ENCODE assay signal across 15 cellular contexts in the genomic region with DNA sequence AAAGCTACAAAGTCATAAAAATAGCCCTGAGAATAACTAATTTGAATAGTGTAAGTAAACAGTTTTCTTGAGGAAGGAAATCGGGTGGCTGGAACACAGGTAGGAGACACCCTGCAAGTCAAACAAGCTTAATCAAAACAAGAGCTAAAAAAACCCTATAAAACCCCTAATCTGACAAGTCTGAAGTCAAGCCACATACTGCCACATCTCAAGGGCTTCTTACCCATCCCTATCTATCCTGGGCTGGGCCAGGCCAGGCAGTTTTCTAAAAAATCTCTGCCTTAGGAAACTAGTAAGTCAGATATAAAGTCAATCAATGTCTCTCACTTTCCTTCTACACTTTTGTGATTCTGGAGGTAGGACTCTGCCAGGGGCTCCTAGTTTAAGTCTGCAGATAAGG. TPM values are rescaled to one million over a fixed set of nuclear protein-coding genes. Genes with fewer than 3 reads are reported as not detected.
DNase-seq lines count a peak whose midpoint lies in the region; ATAC-seq and TF ChIP-seq lines count a peak whose summit lies in the region.
"Had no signal": no experiment of that assay in that cellular context is flagged by ENCODE, and none has a peak within 500 bp of the region (broad histone marks: within the 10 kb centered on the region; RNA-seq: fewer than 3 reads in every experiment).

No MANE protein-coding gene starts in this region.

- WGBS in heart left ventricle, 4 donors: 16 to 52% (median 35%) methylated on average over 1 of the region's 1 CpG

- H3K27me3 Mint-ChIP-seq in IgD-negative memory B cell: no peaks in the 10 kb centered on the region
- H3K27me3 Mint-ChIP-seq in activated T-helper 2 cell treated with anti-CD3 and anti-CD28 coated beads, Interferon-gamma antibody, Interleukin-2, Interleukin-4, amounts not matched to agents 10 μg/mL and 5 μg/mL and 100 μg/mL, durations not matched to agents 14 hours and 24 hours and 36 hours (ENCODE audit: low read depth): no peaks in the 10 kb centered on the region

- peaks cover 65 to 76% (median 75%) of the 10 kb centered on the region in 3 donors for H3K4me1 Mint-ChIP-seq in IgD-negative memory B cell
- H3K4me1 Mint-ChIP-seq in activated T-helper 2 cell treated with anti-CD3 and anti-CD28 coated beads, Interferon-gamma antibody, Interleukin-2, Interleukin-4, amounts not matched to agents 10 μg/mL and 5 μg/mL and 100 μg/mL, durations not matched to agents 14 hours and 24 hours and 36 hours (ENCODE audit: low read depth): peaks cover 56% of the 10 kb centered on the region

- H3K4me3 ChIP-seq in heart left ventricle: no peak overlapping the region
- no peak overlapping the region for H3K4me3 ChIP-seq in subcutaneous abdominal adipose tissue (ENCODE audit: low read depth in 1 of 5, low read length in 5 of 5)
- H3K4me3 ChIP-seq in MG63: no peak overlapping the region
- H3K4me3 ChIP-seq: adrenal gland, thyroid gland had no signal

- TF ChIP-seq POLR2A in heart left ventricle (IDR thresholded peaks at IDR 0.05): no peak

- H3K27ac ChIP-seq in heart left ventricle (peak overlapping the region in 7 of 12 donors; percentile 13 to 43 (median 35)), subcutaneous abdominal adipose tissue (ENCODE audit: low read depth, low read length) (peak overlapping the region; percentile 9)
- H3K27ac ChIP-seq: neutrophil had no signal

- H3K27me3 ChIP-seq in heart left ventricle (no peaks in the 10 kb centered on the region), subcutaneous abdominal adipose tissue (ENCODE audit: control insufficient read depth in 5 of 5, insufficient read depth in 4 of 5, low read length in 5 of 5) (no peaks in the 10 kb centered on the region), MG63 (no peaks in the 10 kb centered on the region)
- H3K27me3 ChIP-seq: adrenal gland, neutrophil, thyroid gland had no signal

- peak overlapping the region; percentile 81 to 93 (median 86) for H3K4me3 Mint-ChIP-seq in IgD-negative memory B cell
- H3K4me3 Mint-ChIP-seq in activated T-helper 2 cell treated with anti-CD3 and anti-CD28 coated beads, Interferon-gamma antibody, Interleukin-2, Interleukin-4, amounts not matched to agents 10 μg/mL and 5 μg/mL and 100 μg/mL, durations not matched to agents 14 hours and 24 hours and 36 hours (ENCODE audit: low read depth): no peak overlapping the region

- H3K4me1 ChIP-seq in heart left ventricle (peaks cover 8 to 96% (median 63%) of the 10 kb centered on the region in 12 donors), subcutaneous abdominal adipose tissue (ENCODE audit: control insufficient read depth in 5 of 5, insufficient read depth in 5 of 5, low read length in 5 of 5) (peaks cover 2 to 46% (median 32%) of the 10 kb centered on the region in 5 donors)

- no peak overlapping the region for H3K9ac ChIP-seq in subcutaneous abdominal adipose tissue (ENCODE audit: low read length in 5 of 5)

- peaks cover 2% of the 10 kb centered on the region for H3K36me3 Mint-ChIP-seq in IgD-negative memory B cell
- peaks cover 30% of the 10 kb centered on the region for H3K36me3 Mint-ChIP-seq in activated T-helper 2 cell treated with anti-CD3 and anti-CD28 coated beads, Interferon-gamma antibody, Interleukin-2, Interleukin-4, amounts not matched to agents 10 μg/mL and 5 μg/mL and 100 μg/mL, durations not matched to agents 14 hours and 24 hours and 36 hours (ENCODE audit: low read depth)

- no peaks in the 10 kb centered on the region for H3K9me3 Mint-ChIP-seq in IgD-negative memory B cell
- no peaks in the 10 kb centered on the region for H3K9me3 Mint-ChIP-seq in activated T-helper 2 cell treated with anti-CD3 and anti-CD28 coated beads, Interferon-gamma antibody, Interleukin-2, Interleukin-4, amounts not matched to agents 10 μg/mL and 5 μg/mL and 100 μg/mL, durations not matched to agents 14 hours and 24 hours and 36 hours

- no peak for TF ChIP-seq CTCF in heart left ventricle (IDR thresholded peaks at IDR 0.05)

- H3K9me3 ChIP-seq in heart left ventricle (no peaks in the 10 kb centered on the region), subcutaneous abdominal adipose tissue (ENCODE audit: control insufficient read depth in 5 of 5, low read length in 5 of 5) (no peaks in the 10 kb centered on the region), MG63 (no peaks in the 10 kb centered on the region)
- H3K9me3 ChIP-seq: adrenal gland, neutrophil, thyroid gland had no signal

- DNase-seq in heart left ventricle (no peak), left cardiac atrium (no peak), MG63 (no peak)
- no peak for DNase-seq in activated T-helper 2 cell treated with anti-CD3 and anti-CD28 coated beads, Interferon-gamma antibody, Interleukin-2, Interleukin-4, amounts not matched to agents 10 μg/mL and 5 μg/mL and 100 μg/mL, durations not matched to agents 14 hours and 24 hours and 36 hours (ENCODE audit: low spot score)
- no peak for DNase-seq in NK-92 treated with Interleukin-12 subunit alpha and Interleukin-12 subunit beta, amount 100 ng/mL, for 24 hours (lab: John Stamatoyannopoulos, UW)
- DNase-seq: activated CD4-positive, CD25-positive, alpha-beta regulatory T cell; adrenal gland; AML-193; NCI-H2081 treated with DMSO at 0.1 percent for 48 hours; RPMI8226; thyroid gland had no signal

- ATAC-seq in heart left ventricle (no peak), left cardiac atrium (no peak), esophagus mucosa (peak; percentile 22)

- H3K27ac Mint-ChIP-seq in IgD-negative memory B cell: peak overlapping the region; percentile 92 to 96 (median 93)
- no peak overlapping the region for H3K27ac Mint-ChIP-seq in activated T-helper 2 cell treated with anti-CD3 and anti-CD28 coated beads, Interferon-gamma antibody, Interleukin-2, Interleukin-4, amounts not matched to agents 10 μg/mL and 5 μg/mL and 100 μg/mL, durations not matched to agents 14 hours and 24 hours and 36 hours

- H3K36me3 ChIP-seq in heart left ventricle: no peaks in the 10 kb centered on the region
- H3K36me3 ChIP-seq in subcutaneous abdominal adipose tissue (ENCODE audit: control insufficient read depth in 5 of 5, insufficient read depth in 5 of 5, low read length in 5 of 5): no peaks in the 10 kb centered on the region
- peaks cover 8% of the 10 kb centered on the region; the same call in 1 of the 2 replicates for H3K36me3 ChIP-seq in MG63
- H3K36me3 ChIP-seq: adrenal gland, neutrophil, thyroid gland had no signal

- intact Hi-C loops in heart left ventricle (cut with DNase I): loop anchor here in 2 of 10 donors (10.0 kb wide), 1 partner anchor 642 kb away; no protein-coding TSS in a partner anchor
- intact Hi-C loops in left cardiac atrium (cut with DNase I): no loop called here
- intact Hi-C loops in activated T-helper 2 cell treated with anti-CD3 and anti-CD28 coated beads, Interferon-gamma antibody, Interleukin-2, Interleukin-4, amounts not matched to agents 10 μg/mL and 5 μg/mL and 100 μg/mL, durations not matched to agents 14 hours and 24 hours and 36 hours (cut with micrococcal nuclease): no loop called here

RNA-seq across cellular contexts. Expression of a gene that starts 15.3 kb away (rescaled TPM):
- total RNA-seq in heart left ventricle: 100 to 1,000 TPM in 2 of 9 donors, 10 to 100 TPM in 7; 53.6 to 107 (median 88.1) TPM
- 10 to 100 TPM; 55.8 to 91.1 TPM for polyA plus RNA-seq in heart left ventricle
- 10 to 100 TPM; 72.2 to 92.2 TPM for total RNA-seq in left cardiac atrium
- polyA plus RNA-seq in IgD-negative memory B cell: 245 TPM
- total RNA-seq in esophagus mucosa: 89.2 TPM
- total RNA-seq in MG63 (2014; rRNA removed; shearing (Covaris generic); ENCODE audit: low replicate concordance): 69.7 and 115 TPM in 2 replicates
- 258 and 261 TPM in 2 replicates for total RNA-seq in activated T-helper 2 cell treated with anti-CD3 and anti-CD28 coated beads, Interferon-gamma antibody, Interleukin-2, Interleukin-4, amounts not matched to agents 10 μg/mL and 5 μg/mL and 100 μg/mL, durations not matched to agents 14 hours and 24 hours and 36 hours

RNA-seq across cellular contexts. Expression of a gene that starts 40.9 kb away (rescaled TPM):
- total RNA-seq in heart left ventricle: 10 to 100 TPM; 31.2 to 53.0 (median 46.7) TPM
- polyA plus RNA-seq in heart left ventricle: 10 to 100 TPM; 23.0 to 43.2 TPM
- total RNA-seq in left cardiac atrium: 10 to 100 TPM; 43.2 to 51.8 TPM
- 84.5 TPM for polyA plus RNA-seq in IgD-negative memory B cell
- total RNA-seq in esophagus mucosa: 47.9 TPM
- total RNA-seq in MG63 (2014; rRNA removed; shearing (Covaris generic); ENCODE audit: low replicate concordance): 131 TPM in 2 replicates
- total RNA-seq in activated T-helper 2 cell treated with anti-CD3 and anti-CD28 coated beads, Interferon-gamma antibody, Interleukin-2, Interleukin-4, amounts not matched to agents 10 μg/mL and 5 μg/mL and 100 μg/mL, durations not matched to agents 14 hours and 24 hours and 36 hours: 80.5 and 89.3 TPM in 2 replicates

RNA-seq across cellular contexts. Expression of a gene that starts 48.7 kb away (rescaled TPM):
- total RNA-seq in heart left ventricle (100 to 1,000 TPM; 168 to 667 (median 248) TPM), left cardiac atrium (100 to 1,000 TPM; 140 to 244 TPM), esophagus mucosa (21.6 TPM)
- polyA plus RNA-seq in heart left ventricle (100 to 1,000 TPM in 1 of 2 donors, 10 to 100 TPM in 1; 59.9 to 242 TPM), IgD-negative memory B cell (99.0 TPM)
- 45.9 and 53.3 TPM in 2 replicates for total RNA-seq in MG63 (2014; rRNA removed; shearing (Covaris generic); ENCODE audit: low replicate concordance)
- total RNA-seq in activated T-helper 2 cell treated with anti-CD3 and anti-CD28 coated beads, Interferon-gamma antibody, Interleukin-2, Interleukin-4, amounts not matched to agents 10 μg/mL and 5 μg/mL and 100 μg/mL, durations not matched to agents 14 hours and 24 hours and 36 hours: 92.0 and 93.9 TPM in 2 replicates
